Comparison of ENCODE assay signal across 8 cellular contexts in genomic region chr2:9630750-9631483, GRCh38. TPM values are rescaled to one million over a fixed set of nuclear protein-coding genes. Genes with fewer than 3 reads are reported as not detected.
DNase-seq lines count a peak whose midpoint lies in the region; ATAC-seq, FAIRE-seq and TF ChIP-seq lines count a peak whose summit lies in the region.

YWHAQ (minus strand) TSS chr2:9630997; CDS start chr2:9630452, 545 bp downstream.

- no peaks in the 10 kb centered on the region for H3K9me3 Mint-ChIP-seq in type B pancreatic cell

- peak; percentile 98 for FAIRE-seq in GM12892 (lab: Jason Lieb, UNC)

- no peaks in the 10 kb centered on the region for H3K27me3 Mint-ChIP-seq in type B pancreatic cell

- peaks cover 39% of the 10 kb centered on the region for H3K36me3 Mint-ChIP-seq in type B pancreatic cell

- H3K27ac ChIP-seq in adrenal gland: peak within 1 kb of the TSS; percentile 79 to 98 (median 94)
- H3K27ac ChIP-seq in heart left ventricle: peak within 1 kb of the TSS; percentile 72 to 99 (median 96)

- H3K9me3 ChIP-seq in adrenal gland (replicated peaks in 1 of 3) (no peaks in the 10 kb centered on the region), heart left ventricle (no peaks in the 10 kb centered on the region)

- intact Hi-C loops in adrenal gland (cut with DNase I): no loop called here
- intact Hi-C loops in heart left ventricle (cut with DNase I): loop anchor here in 8 of 10 donors (2.0 to 10.0 kb wide), 8 partner anchors 61 to 414 kb away; partner anchors contain the start of genes ADAM17 (in 6 of the 8) and KLF11 (in 1 of the 8)

- peak; percentile 97 for DNase-seq in GM12892 (ENCODE audit: insufficient read length)
- peak; percentile 99 for DNase-seq in NCI-H146 (lab: John Stamatoyannopoulos, UW)
- DNase-seq in T-helper 1 cell: peak; percentile 93 to 99 (median 95)
- peak; percentile 98 to 100 (median 99) for DNase-seq in adrenal gland
- DNase-seq in heart left ventricle: peak; percentile 99
- DNase-seq in pons (ENCODE audit: low spot score): peak; percentile 99
- peak; percentile 99 for DNase-seq in type B pancreatic cell (ENCODE audit: extremely low spot score, unreplicated experiment)

- peak within 1 kb of the TSS; percentile 96 for H3K27ac Mint-ChIP-seq in type B pancreatic cell

- H3K4me1 Mint-ChIP-seq in type B pancreatic cell (ENCODE audit: unreplicated experiment): peaks cover 46% of the 10 kb centered on the region

- WGBS in adrenal gland, 4 donors: 0 to 1% (median 0%) methylated on average over 8 to 81 of the region's 81 CpGs
- 0 to 1% (median 0%) methylated on average over 15 to 81 of the region's 81 CpGs for WGBS in heart left ventricle, 4 donors

- peak; percentile 88 for ATAC-seq in HG02852 (IDR thresholded peaks at IDR 0.05; ENCODE audit: unreplicated experiment)
- ATAC-seq in heart left ventricle: peak; percentile 95 to 98 (median 96)

- peaks cover 17 to 38% of the 10 kb centered on the region in 2 donors for H3K4me1 ChIP-seq in adrenal gland (replicated peaks in 1 of 2)
- peaks cover 0 to 60% (median 49%) of the 10 kb centered on the region in 12 donors for H3K4me1 ChIP-seq in heart left ventricle

- TF ChIP-seq POLR2A in GM12892 (IDR thresholded peaks at IDR 0.05; ENCODE audit: low read depth, low read length): peak; percentile 99
- TF ChIP-seq POLR2A in adrenal gland (IDR thresholded peaks at IDR 0.05): peak; percentile 92 to 98
- peak; percentile 89 to 98 for TF ChIP-seq POLR2A in heart left ventricle (IDR thresholded peaks at IDR 0.05)

- no peaks in the 10 kb centered on the region for H3K27me3 ChIP-seq in adrenal gland
- H3K27me3 ChIP-seq in heart left ventricle: no peaks in the 10 kb centered on the region

- peaks cover 0 to 10% of the 10 kb centered on the region in 2 donors for H3K36me3 ChIP-seq in adrenal gland (replicated peaks in 1 of 2)
- H3K36me3 ChIP-seq in heart left ventricle: peaks cover 0 to 27% (median 17%) of the 10 kb centered on the region in 9 donors

- H3K4me3 ChIP-seq in adrenal gland (peak within 1 kb of the TSS; percentile 30 to 90 (median 58)), heart left ventricle (peak within 1 kb of the TSS; percentile 41 to 94 (median 79))

- TF ChIP-seq CTCF in adrenal gland (IDR thresholded peaks at IDR 0.05) (no peak), heart left ventricle (IDR thresholded peaks at IDR 0.05) (no peak), type B pancreatic cell (conservative IDR thresholded peaks at IDR 0.05) (no peak)

- peak within 1 kb of the TSS; percentile 98 for H3K4me3 Mint-ChIP-seq in type B pancreatic cell

RNA-seq across cellular contexts. Expression of gene YWHAQ, which starts in this region (rescaled TPM):
- polyA plus RNA-seq in GM12892 (2012; ENCODE audit: missing spikeins): 264 TPM
- 100 to 1,000 TPM; 157 to 296 (median 241) TPM for total RNA-seq in adrenal gland
- polyA plus RNA-seq in adrenal gland: 100 to 1,000 TPM in 1 of 3 donors, 10 to 100 TPM in 2; 74.1 to 477 (median 87.7) TPM
- 100 to 1,000 TPM; 169 to 310 (median 213) TPM for total RNA-seq in heart left ventricle
- 100 to 1,000 TPM in 1 of 2 donors, 10 to 100 TPM in 1; 91.0 to 249 TPM for polyA plus RNA-seq in heart left ventricle
- 318 and 354 TPM in 2 replicates for total RNA-seq in type B pancreatic cell (ENCODE audit: low replicate concordance)

Comparison
In these comparisons a context has a peak if more than half of its experiments do, and no peak if none do; other contexts are left out.
1. Peak in every context shown above with its lines: DNase-seq, ATAC-seq, H3K4me3 ChIP-seq and H3K27ac ChIP-seq.
2. intact Hi-C loops: an anchor here in heart left ventricle (2.0 to 10.0 kb wide); none called in adrenal gland.